In genomic region chr1:20935717-20936116, GRCh38 we compare ENCODE assay signal across 18 cellular contexts.
DNase-seq lines count a peak whose midpoint lies in the region; ATAC-seq and TF ChIP-seq lines count a peak whose summit lies in the region.
"Had no signal": no experiment of that assay in that cellular context is flagged by ENCODE, and none has a peak within 500 bp of the region (broad histone marks: within the 10 kb centered on the region; RNA-seq: fewer than 3 reads in every experiment).

No MANE protein-coding gene starts in this region.

- no peak overlapping the region for H2BK15ac ChIP-seq in neuronal stem cell (ENCODE audit: low read length)

- H3K79me2 ChIP-seq in GM23338 (replicated peaks; ENCODE audit: insufficient read depth): no peaks in the 10 kb centered on the region

- no peak overlapping the region for H2BK5ac ChIP-seq in neuronal stem cell (ENCODE audit: low read length)

- H2BK120ac ChIP-seq in neuronal stem cell (ENCODE audit: low read depth, low read length): no peak overlapping the region

- H3K9ac ChIP-seq in HUES48 (ENCODE audit: low read depth, low read length) (no peak overlapping the region), iPS-18a (ENCODE audit: low read length) (no peak overlapping the region), neuronal stem cell (ENCODE audit: low read depth, low read length, poor library complexity) (no peak overlapping the region), endodermal cell (ENCODE audit: extremely low read depth, low read length, poor library complexity, severe bottlenecking) (no peak overlapping the region)

- H3K27me3 ChIP-seq in GM23338 (ENCODE audit: insufficient read depth) (no peaks in the 10 kb centered on the region), HUES48 (ENCODE audit: control insufficient read depth, insufficient read depth, low read length) (no peaks in the 10 kb centered on the region), iPS-18a (ENCODE audit: control insufficient read depth, insufficient read depth, low read length) (no peaks in the 10 kb centered on the region), neuronal stem cell (ENCODE audit: control insufficient read depth in 3 of 3, insufficient read depth in 3 of 3, low read depth in 1 of 3, low read length in 3 of 3) (no peaks in the 10 kb centered on the region), endodermal cell (ENCODE audit: control insufficient read depth, insufficient read depth, low read length, poor library complexity, severe bottlenecking) (no peaks in the 10 kb centered on the region)

- no peak overlapping the region for H3K18ac ChIP-seq in neuronal stem cell (ENCODE audit: low read length)

- no CpG with 5 or more reads among the region's 1 CpG for WGBS in neuronal stem cell (ENCODE audit: extremely low coverage in 2 of 2, insufficient read length in 2 of 2, insufficient replicate concordance in 1 of 2), 2 donors
- WGBS in endodermal cell (ENCODE audit: insufficient coverage in 1 of 2, insufficient read length in 1 of 2), 2 experiments: 100% methylated on average over 1 of the region's 1 CpG

- H3K4me3 Mint-ChIP-seq in GM23338 (no peak overlapping the region), endodermal cell (no peak overlapping the region)
- H3K4me3 Mint-ChIP-seq: CD4-positive, alpha-beta T cell; IgD-negative memory B cell had no signal

- TF ChIP-seq CTCF in GM23338 (conservative IDR thresholded peaks at IDR 0.05; ENCODE audit: low read depth in 2 of 2) (no peak), endodermal cell (conservative IDR thresholded peaks at IDR 0.05) (no peak)

- H3K23ac ChIP-seq in neuronal stem cell (ENCODE audit: low read depth, low read length, poor library complexity): no peak overlapping the region

- no peak overlapping the region for H3K4ac ChIP-seq in neuronal stem cell (ENCODE audit: low read length)

- H3K36me3 ChIP-seq in GM23338 (ENCODE audit: insufficient read depth) (no peaks in the 10 kb centered on the region), HUES48 (ENCODE audit: control insufficient read depth, insufficient read depth, low read length) (peaks cover 9% of the 10 kb centered on the region), iPS-18a (ENCODE audit: control insufficient read depth, low read depth, low read length) (no peaks in the 10 kb centered on the region), neuronal stem cell (replicated peaks in 1 of 2; ENCODE audit: control insufficient read depth in 2 of 2, insufficient read depth in 2 of 2, low read length in 2 of 2) (peaks cover 0 to 39% of the 10 kb centered on the region in 2 donors), endodermal cell (ENCODE audit: control insufficient read depth, insufficient read depth, low read length) (peaks cover 32% of the 10 kb centered on the region)

- H2BK12ac ChIP-seq in neuronal stem cell (ENCODE audit: low read length): no peak overlapping the region

- no peak overlapping the region for H3K27ac ChIP-seq in GM23338 (ENCODE audit: low read depth)
- peak overlapping the region; percentile 31 for H3K27ac ChIP-seq in HUES48 (ENCODE audit: low read depth, low read length)
- H3K27ac ChIP-seq in iPS-18a (ENCODE audit: low read length): no peak overlapping the region
- H3K27ac ChIP-seq in neuronal stem cell (replicated peaks; ENCODE audit: low read length): peak overlapping the region; percentile 9
- H3K27ac ChIP-seq in endodermal cell (ENCODE audit: low read depth, low read length): no peak overlapping the region
- H3K27ac ChIP-seq: 22Rv1, A549, C4-2B, HL-60 had no signal

- peak; percentile 85 for ATAC-seq in GM23338
- ATAC-seq in GM19463 (IDR thresholded peaks at IDR 0.05; ENCODE audit: unreplicated experiment): no peak
- ATAC-seq: A549, HepG2 had no signal

- H3K79me1 ChIP-seq in neuronal stem cell (ENCODE audit: low read depth, low read length): no peaks in the 10 kb centered on the region

- H3F3A ChIP-seq in GM23338 (replicated peaks; ENCODE audit: low read depth): no peaks in the 10 kb centered on the region

- H3K4me1 ChIP-seq in GM23338 (ENCODE audit: insufficient read depth) (peaks cover 7% of the 10 kb centered on the region; the same call in 1 of the 2 replicates), HUES48 (ENCODE audit: control insufficient read depth, insufficient read depth, low read length) (peaks cover 10% of the 10 kb centered on the region), iPS-18a (ENCODE audit: control insufficient read depth, low read depth, low read length) (peaks cover 8% of the 10 kb centered on the region), neuronal stem cell (ENCODE audit: control insufficient read depth in 2 of 2, insufficient read depth in 1 of 2, low read depth in 1 of 2, low read length in 2 of 2) (peaks cover 0 to 4% of the 10 kb centered on the region in 2 donors), endodermal cell (ENCODE audit: control insufficient read depth, insufficient read depth, low read length) (no peaks in the 10 kb centered on the region)
- H3K4me1 ChIP-seq: A549, Caco-2 had no signal

- no peaks in the 10 kb centered on the region for H3K9me3 Mint-ChIP-seq in GM23338
- no peaks in the 10 kb centered on the region for H3K9me3 Mint-ChIP-seq in endodermal cell
- H3K9me3 Mint-ChIP-seq: CD4-positive, alpha-beta T cell; IgD-negative memory B cell had no signal

- H3K36me3 Mint-ChIP-seq in GM23338 (ENCODE audit: low read depth): peaks cover 4% of the 10 kb centered on the region; the same call in 2 of the 3 replicates
- H3K36me3 Mint-ChIP-seq in endodermal cell (ENCODE audit: low read depth): peaks cover 36% of the 10 kb centered on the region

- H3K4me2 ChIP-seq in GM23338: no peak overlapping the region
- H3K4me2 ChIP-seq in neuronal stem cell (ENCODE audit: insufficient read depth, low read length, poor library complexity, severe bottlenecking): no peak overlapping the region
- H3K4me2 ChIP-seq: A549 had no signal

- no peaks in the 10 kb centered on the region for H3K9me2 ChIP-seq in GM23338 (ENCODE audit: insufficient read depth)

- H3K27ac Mint-ChIP-seq in GM23338: no peak overlapping the region
- H3K27ac Mint-ChIP-seq in endodermal cell: no peak overlapping the region
- H3K27ac Mint-ChIP-seq: CD4-positive, alpha-beta T cell; IgD-negative memory B cell had no signal

- H3K4me1 Mint-ChIP-seq in GM23338: peaks cover 10% of the 10 kb centered on the region; the same call in 2 of the 3 replicates
- H3K4me1 Mint-ChIP-seq in endodermal cell: no peaks in the 10 kb centered on the region

- H3K27me3 Mint-ChIP-seq in GM23338 (ENCODE audit: insufficient read depth, low read depth, poor library complexity): peaks cover 2% of the 10 kb centered on the region
- no peaks in the 10 kb centered on the region for H3K27me3 Mint-ChIP-seq in endodermal cell (ENCODE audit: insufficient read depth)
- H3K27me3 Mint-ChIP-seq: CD4-positive, alpha-beta T cell; IgD-negative memory B cell had no signal

- peak; percentile 23 for DNase-seq in GM23338 (ENCODE audit: low spot score)
- no peak for DNase-seq in neuronal stem cell (ENCODE audit: low spot score)
- no peak for DNase-seq in endodermal cell
- no peak for DNase-seq in effector CD8-positive, alpha-beta T cell (lab: John Stamatoyannopoulos, UW)
- DNase-seq in cortex of kidney (lab: John Stamatoyannopoulos, UW): no peak
- DNase-seq: AML-193; Caco-2; CD4-positive, alpha-beta T cell; KBM-7 had no signal

- H3K4me3 ChIP-seq in GM23338 (no peak overlapping the region), HUES48 (ENCODE audit: low read depth, low read length) (no peak overlapping the region), iPS-18a (ENCODE audit: low read length) (peak overlapping the region; percentile 2), neuronal stem cell (ENCODE audit: low read length in 2 of 2) (no peak overlapping the region), endodermal cell (ENCODE audit: low read length) (no peak overlapping the region)
- H3K4me3 ChIP-seq: A549 had no signal

- H4K8ac ChIP-seq in neuronal stem cell (ENCODE audit: low read depth, low read length): no peak overlapping the region

- H2AFZ ChIP-seq in GM23338: no peak overlapping the region
- H2AFZ ChIP-seq in neuronal stem cell (ENCODE audit: low read length): no peak overlapping the region

- H3K9me3 ChIP-seq in HUES48 (ENCODE audit: control insufficient read depth, insufficient read depth, low read length) (no peaks in the 10 kb centered on the region), iPS-18a (ENCODE audit: control insufficient read depth, low read depth, low read length) (no peaks in the 10 kb centered on the region), neuronal stem cell (replicated peaks in 1 of 2; ENCODE audit: control insufficient read depth in 2 of 2, insufficient read depth in 1 of 2, low read depth in 1 of 2, low read length in 2 of 2) (no peaks in the 10 kb centered on the region), endodermal cell (ENCODE audit: control insufficient read depth, low read length) (no peaks in the 10 kb centered on the region)
- H3K9me3 ChIP-seq: A549, Caco-2 had no signal

- H4K91ac ChIP-seq in neuronal stem cell (ENCODE audit: low read depth, low read length, poor library complexity): no peak overlapping the region

- no peak overlapping the region for H2AK5ac ChIP-seq in neuronal stem cell (ENCODE audit: low read depth, low read length)

- H3K14ac ChIP-seq in neuronal stem cell (ENCODE audit: low read length): no peak overlapping the region

- H4K20me1 ChIP-seq in GM23338 (replicated peaks; ENCODE audit: insufficient read depth): 0 out of 2 replicates have a peak, but pooled peaks cover 3% of the 10 kb centered on the region

Comparison
In these comparisons a context has a peak if more than half of its experiments do, and no peak if none do; other contexts are left out.
1. H3K27ac ChIP-seq: peak in HUES48 (single experiment) and neuronal stem cell (single experiment); none in GM23338 (single experiment), iPS-18a (single experiment) and endodermal cell (single experiment).